ENCODE assay signal across 9 cellular contexts in genomic region chr18:8615397-8616025, GRCh38. TPM values are rescaled to one million over a fixed set of nuclear protein-coding genes. Genes with fewer than 3 reads are reported as not detected.
DNase-seq lines count a peak whose midpoint lies in the region; ATAC-seq and TF ChIP-seq lines count a peak whose summit lies in the region.
"Had no signal": no experiment of that assay in that cellular context is flagged by ENCODE, and none has a peak within 500 bp of the region (broad histone marks: within the 10 kb centered on the region; RNA-seq: fewer than 3 reads in every experiment).

No MANE protein-coding gene starts in this region.

- no peak overlapping the region for H3K4me3 ChIP-seq in endodermal cell (ENCODE audit: low read length)
- H3K4me3 ChIP-seq in naive thymus-derived CD4-positive, alpha-beta T cell (ENCODE audit: low read length), result no peak overlapping the region

- 62 to 77% methylated on average over 1 to 3 of the region's 4 CpGs for WGBS in endodermal cell (ENCODE audit: insufficient coverage in 1 of 2, insufficient read length in 1 of 2), 2 experiments

- DNase-seq in activated CD8-positive, alpha-beta T cell treated with anti-CD3 and anti-CD28 coated beads for 36 hours, result no peak
- no peak for DNase-seq in activated CD8-positive, alpha-beta T cell treated with anti-CD3 and anti-CD28 coated beads, Interleukin-2, amount 10 ng/mL, durations not matched to agents 7 days and 5 days
- DNase-seq in OCI-M1 (lab: John Stamatoyannopoulos, UW) (peak; percentile 97), endodermal cell (no peak), Calu3 (no peak)
- DNase-seq in naive thymus-derived CD4-positive, alpha-beta T cell, result no peak
- DNase-seq in stimulated activated CD4-positive, alpha-beta T cell treated with anti-CD3 and anti-CD28 coated beads, Interleukin-2, amount 100 ng/mL, for 48 hours, result no peak

- peaks cover 53% of the 10 kb centered on the region for H3K36me3 Mint-ChIP-seq in activated CD8-positive, alpha-beta T cell treated with anti-CD3 and anti-CD28 coated beads for 36 hours (ENCODE audit: low read depth)
- peaks cover 45% of the 10 kb centered on the region for H3K36me3 Mint-ChIP-seq in activated CD8-positive, alpha-beta T cell treated with anti-CD3 and anti-CD28 coated beads, Interleukin-2, amount 10 ng/mL, durations not matched to agents 7 days and 5 days (ENCODE audit: low read depth)
- H3K36me3 Mint-ChIP-seq in endodermal cell (ENCODE audit: low read depth) (peaks cover 23% of the 10 kb centered on the region), Calu3 (ENCODE audit: insufficient read depth, unreplicated experiment) (peaks cover 13% of the 10 kb centered on the region)
- peaks cover 0 to 32% (median 10%) of the 10 kb centered on the region in 5 donors for H3K36me3 Mint-ChIP-seq in naive thymus-derived CD4-positive, alpha-beta T cell

- H3K27me3 Mint-ChIP-seq in activated CD8-positive, alpha-beta T cell treated with anti-CD3 and anti-CD28 coated beads for 36 hours, result no peaks in the 10 kb centered on the region
- no peaks in the 10 kb centered on the region for H3K27me3 Mint-ChIP-seq in activated CD8-positive, alpha-beta T cell treated with anti-CD3 and anti-CD28 coated beads, Interleukin-2, amount 10 ng/mL, durations not matched to agents 7 days and 5 days (ENCODE audit: low read depth)
- H3K27me3 Mint-ChIP-seq in endodermal cell (ENCODE audit: insufficient read depth) (no peaks in the 10 kb centered on the region), Calu3 (ENCODE audit: unreplicated experiment) (no peaks in the 10 kb centered on the region)
- H3K27me3 Mint-ChIP-seq in naive thymus-derived CD4-positive, alpha-beta T cell, result no peaks in the 10 kb centered on the region

- intact Hi-C loops in activated CD8-positive, alpha-beta T cell treated with anti-CD3 and anti-CD28 coated beads for 36 hours (cut with micrococcal nuclease), result no loop called here
- intact Hi-C loops in naive thymus-derived CD4-positive, alpha-beta T cell (cut with micrococcal nuclease), result no loop called here
- intact Hi-C loops in Calu3 (cut with micrococcal nuclease; ENCODE audit: unreplicated experiment), result no loop called here

- H3K9ac ChIP-seq in endodermal cell (ENCODE audit: extremely low read depth, low read length, poor library complexity, severe bottlenecking), result no peak overlapping the region

- CTCF ChIA-PET in activated CD8-positive, alpha-beta T cell treated with anti-CD3 and anti-CD28 coated beads for 36 hours (lab: Charles Lee), result interaction anchor here (0.8 to 1.1 kb wide), 2 partner anchors 38 to 39 kb away, joined by 3 read pairs; no protein-coding TSS in a partner anchor
- CTCF ChIA-PET in activated CD8-positive, alpha-beta T cell treated with anti-CD3 and anti-CD28 coated beads, Interleukin-2, amount 10 ng/mL, durations not matched to agents 7 days and 5 days (lab: Charles Lee), result no interaction called here
- CTCF ChIA-PET in naive thymus-derived CD4-positive, alpha-beta T cell (lab: Charles Lee), result no interaction called here
- CTCF ChIA-PET in Calu3 (lab: Charles Lee), result no interaction called here

- no peaks in the 10 kb centered on the region for H3K4me1 ChIP-seq in endodermal cell (ENCODE audit: control insufficient read depth, insufficient read depth, low read length)
- peaks cover 17 to 26% of the 10 kb centered on the region in 2 donors for H3K4me1 ChIP-seq in naive thymus-derived CD4-positive, alpha-beta T cell (ENCODE audit: control insufficient read depth in 2 of 2, insufficient read depth in 2 of 2, low read length in 2 of 2)

- POLR2A ChIA-PET in activated CD8-positive, alpha-beta T cell treated with anti-CD3 and anti-CD28 coated beads for 36 hours (lab: Charles Lee), result interaction anchor here (0.6 to 1.2 kb wide), 2 partner anchors 25 to 324 kb away, joined by 3 to 4 read pairs; no protein-coding TSS in a partner anchor
- POLR2A ChIA-PET in activated CD8-positive, alpha-beta T cell treated with anti-CD3 and anti-CD28 coated beads, Interleukin-2, amount 10 ng/mL, durations not matched to agents 7 days and 5 days (lab: Charles Lee), result no interaction called here
- POLR2A ChIA-PET in naive thymus-derived CD4-positive, alpha-beta T cell (lab: Charles Lee), result interaction anchor here (0.6 kb wide), 1 partner anchor 368 kb away, joined by 5 read pairs; no protein-coding TSS in a partner anchor

- H3K27ac Mint-ChIP-seq in activated CD8-positive, alpha-beta T cell treated with anti-CD3 and anti-CD28 coated beads for 36 hours, result peak overlapping the region; percentile 40
- H3K27ac Mint-ChIP-seq in activated CD8-positive, alpha-beta T cell treated with anti-CD3 and anti-CD28 coated beads, Interleukin-2, amount 10 ng/mL, durations not matched to agents 7 days and 5 days, result no peak overlapping the region
- peak overlapping the region; percentile 31 for H3K27ac Mint-ChIP-seq in endodermal cell
- H3K27ac Mint-ChIP-seq in naive thymus-derived CD4-positive, alpha-beta T cell, result no peak overlapping the region
- no peak overlapping the region for H3K27ac Mint-ChIP-seq in Calu3 (ENCODE audit: unreplicated experiment)

- H3K4me1 Mint-ChIP-seq in activated CD8-positive, alpha-beta T cell treated with anti-CD3 and anti-CD28 coated beads for 36 hours (ENCODE audit: low read depth), result peaks cover 76% of the 10 kb centered on the region
- peaks cover 47% of the 10 kb centered on the region for H3K4me1 Mint-ChIP-seq in activated CD8-positive, alpha-beta T cell treated with anti-CD3 and anti-CD28 coated beads, Interleukin-2, amount 10 ng/mL, durations not matched to agents 7 days and 5 days (ENCODE audit: low read depth)
- H3K4me1 Mint-ChIP-seq in endodermal cell, result peaks cover 36% of the 10 kb centered on the region
- H3K4me1 Mint-ChIP-seq in naive thymus-derived CD4-positive, alpha-beta T cell, result peaks cover 59 to 89% (median 86%) of the 10 kb centered on the region in 7 donors
- peaks cover 27% of the 10 kb centered on the region for H3K4me1 Mint-ChIP-seq in Calu3 (ENCODE audit: low read depth, unreplicated experiment)

- no peak for ATAC-seq in activated CD8-positive, alpha-beta T cell treated with anti-CD3 and anti-CD28 coated beads for 36 hours
- no peak for ATAC-seq in activated CD8-positive, alpha-beta T cell treated with anti-CD3 and anti-CD28 coated beads, Interleukin-2, amount 10 ng/mL, durations not matched to agents 7 days and 5 days
- ATAC-seq in naive thymus-derived CD4-positive, alpha-beta T cell, result peak; percentile 62
- no peak for ATAC-seq in GM21526 (IDR thresholded peaks at IDR 0.05; ENCODE audit: low FRiP score, unreplicated experiment)

- H3K9me3 Mint-ChIP-seq in activated CD8-positive, alpha-beta T cell treated with anti-CD3 and anti-CD28 coated beads for 36 hours, result peaks cover under 1% of the 10 kb centered on the region
- no peaks in the 10 kb centered on the region for H3K9me3 Mint-ChIP-seq in activated CD8-positive, alpha-beta T cell treated with anti-CD3 and anti-CD28 coated beads, Interleukin-2, amount 10 ng/mL, durations not matched to agents 7 days and 5 days (ENCODE audit: insufficient read depth)
- H3K9me3 Mint-ChIP-seq in endodermal cell, result no peaks in the 10 kb centered on the region
- peaks cover 0 to 2% (median 0%) of the 10 kb centered on the region in 11 donors for H3K9me3 Mint-ChIP-seq in naive thymus-derived CD4-positive, alpha-beta T cell
- H3K9me3 Mint-ChIP-seq in Calu3 (ENCODE audit: low read depth, unreplicated experiment), result peaks cover under 1% of the 10 kb centered on the region

- H3K27ac ChIP-seq in endodermal cell (ENCODE audit: low read depth, low read length), result no peak overlapping the region
- no peak overlapping the region for H3K27ac ChIP-seq in naive thymus-derived CD4-positive, alpha-beta T cell (ENCODE audit: low read depth, low read length)
- H3K27ac ChIP-seq: VCaP had no signal

- no peaks in the 10 kb centered on the region for H3K27me3 ChIP-seq in endodermal cell (ENCODE audit: control insufficient read depth, insufficient read depth, low read length, poor library complexity, severe bottlenecking)
- H3K27me3 ChIP-seq in naive thymus-derived CD4-positive, alpha-beta T cell (ENCODE audit: control insufficient read depth in 2 of 2, insufficient read depth in 2 of 2, low read length in 2 of 2), result no peaks in the 10 kb centered on the region

- TF ChIP-seq CTCF in activated CD8-positive, alpha-beta T cell treated with anti-CD3 and anti-CD28 coated beads for 36 hours (IDR thresholded peaks at IDR 0.05), result no peak
- no peak for TF ChIP-seq CTCF in endodermal cell (conservative IDR thresholded peaks at IDR 0.05)
- TF ChIP-seq CTCF in Calu3 (IDR thresholded peaks at IDR 0.05; ENCODE audit: unreplicated experiment), result no peak

- no TSS peak for BruUV-seq in Calu3 (replicated peaks; lab: Mats Ljungman, UMichigan)

- peaks cover 4% of the 10 kb centered on the region for H3K9me3 ChIP-seq in endodermal cell (ENCODE audit: control insufficient read depth, low read length)
- no peaks in the 10 kb centered on the region for H3K9me3 ChIP-seq in naive thymus-derived CD4-positive, alpha-beta T cell (ENCODE audit: control insufficient read depth in 2 of 3, low read length in 3 of 3)

- H3K4me3 Mint-ChIP-seq in activated CD8-positive, alpha-beta T cell treated with anti-CD3 and anti-CD28 coated beads for 36 hours, result no peak overlapping the region
- no peak overlapping the region for H3K4me3 Mint-ChIP-seq in activated CD8-positive, alpha-beta T cell treated with anti-CD3 and anti-CD28 coated beads, Interleukin-2, amount 10 ng/mL, durations not matched to agents 7 days and 5 days
- H3K4me3 Mint-ChIP-seq in endodermal cell (no peak overlapping the region), Calu3 (ENCODE audit: low read depth, unreplicated experiment) (no peak overlapping the region)
- no peak overlapping the region for H3K4me3 Mint-ChIP-seq in naive thymus-derived CD4-positive, alpha-beta T cell

- peaks cover 3% of the 10 kb centered on the region for H3K36me3 ChIP-seq in endodermal cell (ENCODE audit: control insufficient read depth, insufficient read depth, low read length)
- H3K36me3 ChIP-seq in naive thymus-derived CD4-positive, alpha-beta T cell (ENCODE audit: control insufficient read depth in 2 of 3, insufficient read depth in 3 of 3, low read length in 3 of 3), result no peaks in the 10 kb centered on the region

RNA-seq across cellular contexts. Expression of gene RAB12, which starts 6.3 kb away (rescaled TPM):
- 10 to 100 TPM; 11.9 to 13.7 TPM for total RNA-seq in activated CD8-positive, alpha-beta T cell treated with anti-CD3 and anti-CD28 coated beads for 36 hours
- total RNA-seq in activated CD8-positive, alpha-beta T cell treated with anti-CD3 and anti-CD28 coated beads, Interleukin-2, amount 10 ng/mL, durations not matched to agents 7 days and 5 days, result 10 to 100 TPM; 14.5 to 15.2 TPM
- total RNA-seq in endodermal cell (10 to 100 TPM; 22.0 to 27.0 TPM), Calu3 (2022) (47.7 and 49.5 TPM in 2 replicates)
- polyA plus RNA-seq in endodermal cell (2013, experiment 1 of 2), result 26.2 TPM
- 26.1 TPM for polyA plus RNA-seq in endodermal cell (2013, experiment 2 of 2)
- total RNA-seq in naive thymus-derived CD4-positive, alpha-beta T cell, result 10 to 100 TPM; 19.8 to 26.2 (median 23.0) TPM
- polyA plus RNA-seq in naive thymus-derived CD4-positive, alpha-beta T cell, result under 1 TPM; 0.12 to 0.45 TPM

Comparison
In these comparisons a context has a peak if more than half of its experiments do, and no peak if none do; other contexts are left out.
1. H3K27ac Mint-ChIP-seq: peak in activated CD8-positive, alpha-beta T cell treated with anti-CD3 and anti-CD28 coated beads for 36 hours (single experiment) and endodermal cell (single experiment); none in activated CD8-positive, alpha-beta T cell treated with anti-CD3 and anti-CD28 coated beads, Interleukin-2, amount 10 ng/mL, durations not matched to agents 7 days and 5 days (single experiment), naive thymus-derived CD4-positive, alpha-beta T cell (0 of 9) and Calu3 (single experiment).